ENCODE assay signal across 8 cellular contexts in genomic region chr4:6250235-6250983, GRCh38. TPM values are rescaled to one million over a fixed set of nuclear protein-coding genes. Genes with fewer than 3 reads are reported as not detected.
DNase-seq lines count a peak whose midpoint lies in the region; ATAC-seq, FAIRE-seq and TF ChIP-seq lines count a peak whose summit lies in the region.

No MANE protein-coding gene starts in this region.

- H4K91ac ChIP-seq in trophoblast cell (ENCODE audit: low read depth, low read length): no peak overlapping the region

- H3K9me3 ChIP-seq in trophoblast cell (ENCODE audit: insufficient read depth, low read depth, low read length) (peaks cover 8% of the 10 kb centered on the region), MG63 (no peaks in the 10 kb centered on the region)

- H3K23ac ChIP-seq in trophoblast cell (ENCODE audit: low read length): no peak overlapping the region

- H2BK12ac ChIP-seq in trophoblast cell (ENCODE audit: low read length): no peak overlapping the region

- no peak overlapping the region for H3K14ac ChIP-seq in trophoblast cell (ENCODE audit: low read length)

- H3K4me1 ChIP-seq in trophoblast cell (ENCODE audit: control insufficient read depth in 1 of 2, insufficient read depth in 2 of 2, low read length in 2 of 2): no peaks in the 10 kb centered on the region

- WGBS in trophoblast cell (ENCODE audit: extremely low coverage, insufficient coverage, insufficient read length): no CpG with 5 or more reads among the region's 15 CpGs

- no peak overlapping the region for H2AK5ac ChIP-seq in trophoblast cell (ENCODE audit: low read length)

- no peak overlapping the region for H3K4me2 ChIP-seq in trophoblast cell (ENCODE audit: low read length)

- no peak overlapping the region for H3K27ac ChIP-seq in trophoblast cell (ENCODE audit: low read depth, low read length)

- DNase-seq in Ammon's horn (ENCODE audit: low spot score) (peak; percentile 79), NCI-H187 treated with DMSO at 0.1 percent for 48 hours (lab: John Stamatoyannopoulos, UW) (peak; percentile 42), WTC11 (ENCODE audit: low spot score) (peak; percentile 43), frontal cortex (ENCODE audit: low spot score in 2 of 2) (peak; percentile 66 to 79), trophoblast cell (peak; percentile 31 to 95), MG63 (no peak)

- no peak overlapping the region for H2AFZ ChIP-seq in trophoblast cell (ENCODE audit: insufficient read depth, low read length, poor library complexity)

- H3K18ac ChIP-seq in trophoblast cell (ENCODE audit: low read length): no peak overlapping the region

- no peaks in the 10 kb centered on the region for H3K36me3 Mint-ChIP-seq in WTC11

- peaks cover 6% of the 10 kb centered on the region for H3K27me3 Mint-ChIP-seq in WTC11 (ENCODE audit: low read depth)

- no peak overlapping the region for H3K9ac ChIP-seq in trophoblast cell (ENCODE audit: low read length)

- no peaks in the 10 kb centered on the region for H3K79me1 ChIP-seq in trophoblast cell (ENCODE audit: low read length)

- H3K27me3 ChIP-seq in trophoblast cell (ENCODE audit: insufficient read depth, low read length) (no peaks in the 10 kb centered on the region), MG63 (peaks cover 4% of the 10 kb centered on the region; the same call in 1 of the 2 replicates)

- H3K4me1 Mint-ChIP-seq in WTC11: peaks cover 18% of the 10 kb centered on the region

- H4K12ac ChIP-seq in trophoblast cell (ENCODE audit: low read depth, low read length): no peak overlapping the region

- H3K4me3 ChIP-seq in trophoblast cell (ENCODE audit: low read depth, low read length): no peak overlapping the region
- H3K4me3 ChIP-seq in MG63: no peak overlapping the region

- ATAC-seq in WTC11 (peak; percentile 70), GM19397 (IDR thresholded peaks at IDR 0.05; ENCODE audit: unreplicated experiment) (no peak)

- H2BK5ac ChIP-seq in trophoblast cell (ENCODE audit: low read depth, low read length, poor library complexity): no peak overlapping the region

- no peak overlapping the region for H3K27ac Mint-ChIP-seq in WTC11

- peak overlapping the region; percentile 54 for H3K4me3 Mint-ChIP-seq in WTC11

- H4K8ac ChIP-seq in trophoblast cell (ENCODE audit: low read depth, low read length): no peak overlapping the region

- FAIRE-seq in frontal cortex (lab: Jason Lieb, UNC): no peak

- no peaks in the 10 kb centered on the region for H3K9me3 Mint-ChIP-seq in WTC11

- CTCF ChIA-PET in WTC11 (lab: Charles Lee): interaction anchor here (0.6 to 31.0 kb wide), 69 partner anchors 10 to 1265 kb away, joined by 3 to 713 read pairs (median 4); partner anchors contain the start of genes JAKMIP1 and WFS1

- peak; percentile 59 for TF ChIP-seq CTCF in GM12874 (IDR thresholded peaks at IDR 0.05; ENCODE audit: insufficient read depth, low read depth, low read length)
- peak; percentile 80 for TF ChIP-seq CTCF in WTC11 (IDR thresholded peaks at IDR 0.05)

- H2BK120ac ChIP-seq in trophoblast cell (ENCODE audit: insufficient read depth, low read length, poor library complexity): no peak overlapping the region

- H3K36me3 ChIP-seq in trophoblast cell (ENCODE audit: control insufficient read depth in 1 of 2, insufficient read depth in 2 of 2, low read length in 2 of 2): no peaks in the 10 kb centered on the region
- H3K36me3 ChIP-seq in MG63: no peaks in the 10 kb centered on the region

- no peaks in the 10 kb centered on the region for H3K79me2 ChIP-seq in trophoblast cell (ENCODE audit: control insufficient read depth, insufficient read depth, low read length, poor library complexity)

- no peak overlapping the region for H3K4ac ChIP-seq in trophoblast cell (ENCODE audit: low read depth, low read length)

- POLR2A ChIA-PET in WTC11 (lab: Charles Lee): interaction anchor here (0.6 kb wide), 1 partner anchor 77 kb away, joined by 3 read pairs; no protein-coding TSS in a partner anchor

TF ChIP-seq in WTC11, 78 proteins besides CTCF, POLR2A, EP300 and RAD21 (continues in another document):
- TF ChIP-seq JUN (CRISPR knock-in tag; IDR thresholded peaks at IDR 0.05) (no peak), ZBTB43 (CRISPR knock-in tag; IDR thresholded peaks at IDR 0.05) (no peak), CREM (CRISPR knock-in tag; IDR thresholded peaks at IDR 0.05) (no peak), USF2 (CRISPR knock-in tag; IDR thresholded peaks at IDR 0.05) (no peak), KAT7 (CRISPR knock-in tag; IDR thresholded peaks at IDR 0.05; ENCODE audit: borderline replicate concordance) (no peak), ATF6 (CRISPR knock-in tag; IDR thresholded peaks at IDR 0.05) (no peak), FOXP4 (CRISPR knock-in tag; IDR thresholded peaks at IDR 0.05) (no peak), ZMAT4 (CRISPR knock-in tag; IDR thresholded peaks at IDR 0.05) (no peak)

RNA-seq across cellular contexts. Expression of gene WFS1, which starts 19.2 kb away (rescaled TPM):
- total RNA-seq in WTC11 (2021): 33.0 to 35.8 TPM (median 34.7 TPM) in 3 replicates
- total RNA-seq in frontal cortex: 3.7 TPM
- 65.0 and 74.6 TPM in 2 replicates for polyA plus RNA-seq in trophoblast cell (2013)
- total RNA-seq in MG63 (2014; rRNA removed; shearing (Covaris generic); ENCODE audit: low replicate concordance): 7.1 and 7.6 TPM in 2 replicates

RNA-seq across cellular contexts. Expression of gene JAKMIP1, which starts 50.1 kb away (rescaled TPM):
- total RNA-seq in WTC11 (2021) (4.0 to 5.6 TPM (median 5.4 TPM) in 3 replicates), frontal cortex (28.9 TPM)
- polyA plus RNA-seq in trophoblast cell (2013): 0.03 TPM in 1 of 2 replicates, not detected in the other
- not detected in 2 replicates for total RNA-seq in MG63 (2014; rRNA removed; shearing (Covaris generic); ENCODE audit: low replicate concordance)
